1 cellular context compared by ENCODE assay signal in genomic region chr1:232344186-232344585, GRCh38.
TF ChIP-seq lines count a peak whose summit lies in the region.
"Not testable (repeated sequence)": the region's sequence is repeated elsewhere in the genome, so short reads cannot be mapped to it uniquely, and the experiment has no call there.

No MANE protein-coding gene starts in this region.

- H3K36me3 ChIP-seq in HEK293 (ENCODE audit: control insufficient read depth in 2 of 2, insufficient read depth in 1 of 2, low read length in 2 of 2), result not testable (repeated sequence)

- not testable (repeated sequence) for H3K4me3 ChIP-seq in HEK293 (ENCODE audit: low read depth, low read length)

- POLR2A ChIA-PET in HEK293 (lab: Yijun Ruan, JAX), result not testable (repeated sequence)

- CTCF ChIA-PET in HEK293 (lab: Yijun Ruan, JAX), result not testable (repeated sequence)

- not testable (repeated sequence) for H3K27ac ChIP-seq in HEK293 (ENCODE audit: extremely low read depth, low read depth, low read length)

- H3K9me3 ChIP-seq in HEK293 (ENCODE audit: control insufficient read depth, insufficient read depth, low read depth, low read length), result not testable (repeated sequence)

- not testable (repeated sequence) for H3K4me1 ChIP-seq in HEK293 (ENCODE audit: control insufficient read depth, insufficient read depth, low read length)

- TF ChIP-seq CTCF in HEK293 (tag by site-specific recombination; IDR thresholded peaks at IDR 0.05), result not testable (repeated sequence)

TF ChIP-seq in HEK293, 187 proteins besides CTCF, POLR2A, EP300 and RAD21:
- peak; percentile 92 for TF ChIP-seq ZNF146 (tag by site-specific recombination; IDR thresholded peaks at IDR 0.05)
